In genomic region chr3:129486057-129487035, GRCh38 we compare ENCODE assay signal across 9 cellular contexts. TPM values are rescaled to one million over a fixed set of nuclear protein-coding genes. Genes with fewer than 3 reads are reported as not detected.
A peak's percentile ranks its signal among the peaks of the same experiment; 100 is the strongest.
DNase-seq lines count a peak whose midpoint lies in the region; ATAC-seq and TF ChIP-seq lines count a peak whose summit lies in the region.
"Had no signal": no experiment of that assay in that cellular context is flagged by ENCODE, and none has a peak within 500 bp of the region (broad histone marks: within the 10 kb centered on the region; RNA-seq: fewer than 3 reads in every experiment).

No MANE protein-coding gene starts in this region.

- intact Hi-C loops in PC-9 (cut with micrococcal nuclease; ENCODE audit: unreplicated experiment), result loop anchor here (5.0 kb wide), 1 partner anchor 621 kb away; no protein-coding TSS in a partner anchor
- intact Hi-C loops in gastrocnemius medialis (cut with DNase I; ENCODE audit: low total_unique reads), result no loop called here

- peak overlapping the region; percentile 88 for H3K4me2 ChIP-seq in PC-9

- DNase-seq in GM03348 (ENCODE audit: low spot score) (peak; percentile 72), PC-9 (peak in 1 of 2 experiments; percentile 74), fibroblast of peridontal ligament (ENCODE audit: extremely low read depth) (peak; percentile 89), gastrocnemius medialis (peak; percentile 59 to 60), NCI-H1092 treated with DMSO at 0.1 percent for 48 hours (lab: John Stamatoyannopoulos, UW) (no peak), SW 1271 (lab: John Stamatoyannopoulos, UW) (no peak)
- DNase-seq in activated effector memory CD4-positive, alpha-beta T cell treated with Interleukin-2 at 50 U/mL for 16 hours, result no peak
- DNase-seq: NCI-H774 had no signal

- POLR2A ChIA-PET in PC-9 (lab: Charles Lee; ENCODE audit: unreplicated experiment), result interaction anchor here (0.5 to 0.7 kb wide), 6 partner anchors 47 to 422 kb away, joined by 3 to 35 read pairs (median 4); partner anchors contain the start of gene MBD4

- no peaks in the 10 kb centered on the region for H3K9me3 ChIP-seq in PC-9 (ENCODE audit: insufficient read depth, low read depth)
- H3K9me3 ChIP-seq in gastrocnemius medialis, result no peaks in the 10 kb centered on the region

- H3K4me3 ChIP-seq in PC-9 (peak overlapping the region; percentile 46; the same call in 1 of the 2 replicates), gastrocnemius medialis (no peak overlapping the region)

- CTCF ChIA-PET in PC-9 (lab: Charles Lee), result interaction anchor here (1.0 to 1.4 kb wide), 4 partner anchors 86 to 141 kb away, joined by 3 to 7 read pairs (median 5); no protein-coding TSS in a partner anchor

- peak in 1 of 2 donors; percentile 13 for TF ChIP-seq POLR2A in gastrocnemius medialis (IDR thresholded peaks at IDR 0.05)

- no peaks in the 10 kb centered on the region for H3K9me2 ChIP-seq in PC-9 (ENCODE audit: insufficient read depth)

- in situ Hi-C loops in gastrocnemius medialis (cut with MboI; ENCODE audit: low sequenced_read_pairs in 4 of 4), result loop anchor here in 3 of 4 donors (25.0 kb wide), 2 partner anchors 351 to 451 kb away; no protein-coding TSS in a partner anchor

- no TSS peak for BruUV-seq in PC-9 (replicated peaks; lab: Mats Ljungman, UMichigan)

- peaks cover 30% of the 10 kb centered on the region for H3F3A ChIP-seq in PC-9 (ENCODE audit: insufficient read depth, low read depth)

- H3K36me3 ChIP-seq in PC-9 (ENCODE audit: low read depth) (no peaks in the 10 kb centered on the region), gastrocnemius medialis (no peaks in the 10 kb centered on the region)

- TF ChIP-seq CTCF in PC-9 (conservative IDR thresholded peaks at IDR 0.05) (no peak), gastrocnemius medialis (IDR thresholded peaks at IDR 0.05 in 4 of 5, conservative IDR thresholded peaks at IDR 0.05 in 1 of 5) (no peak)

- peak overlapping the region; percentile 93 for H3K27ac ChIP-seq in PC-9
- H3K27ac ChIP-seq in gastrocnemius medialis, result peak overlapping the region; percentile 60 to 84 (median 70)

- H3K27me3 ChIP-seq in PC-9 (ENCODE audit: insufficient read depth, low read depth) (no peaks in the 10 kb centered on the region), gastrocnemius medialis (no peaks in the 10 kb centered on the region)

- no peaks in the 10 kb centered on the region for H4K20me1 ChIP-seq in PC-9 (ENCODE audit: insufficient read depth)

- ATAC-seq in gastrocnemius medialis (peak; percentile 29 to 60), GM21723 (IDR thresholded peaks at IDR 0.05; ENCODE audit: unreplicated experiment) (no peak)

- H2AFZ ChIP-seq in PC-9, result 0 out of 2 replicates have a peak overlapping the region, but pooled peaks have one; percentile 3

- H3K4me1 ChIP-seq in PC-9 (replicated peaks; ENCODE audit: insufficient read depth) (peaks cover 48% of the 10 kb centered on the region), gastrocnemius medialis (peaks cover 40 to 47% of the 10 kb centered on the region in 2 donors)

- H3K79me2 ChIP-seq in PC-9 (ENCODE audit: low read depth), result no peaks in the 10 kb centered on the region

RNA-seq across cellular contexts. Expression of gene RHO, which starts 42.1 kb away (rescaled TPM):
- total RNA-seq in PC-9 (2021) (not detected in 2 replicates), gastrocnemius medialis (not detected)

RNA-seq across cellular contexts. Expression of gene IFT122, which starts 46.3 kb away (rescaled TPM):
- total RNA-seq in PC-9 (2021) (44.8 and 55.6 TPM in 2 replicates), gastrocnemius medialis (10 to 100 TPM in 1 of 4 donors, 1 to 10 TPM in 3; 4.6 to 16.4 (median 5.9) TPM)

RNA-seq across cellular contexts. Expression of gene MBD4, which starts 46.6 kb away (rescaled TPM):
- total RNA-seq in PC-9 (2021), result 48.6 and 49.4 TPM in 2 replicates
- total RNA-seq in gastrocnemius medialis, result 10 to 100 TPM; 15.4 to 18.1 (median 16.4) TPM

RNA-seq across cellular contexts. Expression of gene H1-8, which starts 56.6 kb away (rescaled TPM):
- total RNA-seq in PC-9 (2021) (not detected in 2 replicates), gastrocnemius medialis (not detected)

RNA-seq across cellular contexts. Expression of gene EFCAB12, which starts 57.9 kb away (rescaled TPM):
- 2.0 and 2.2 TPM in 2 replicates for total RNA-seq in PC-9 (2021)
- total RNA-seq in gastrocnemius medialis, result not detected

Comparison
In these comparisons a context has a peak if more than half of its experiments do, and no peak if none do; other contexts are left out.
1. DNase-seq: peak in GM03348 (single experiment), fibroblast of peridontal ligament (single experiment) and gastrocnemius medialis (2 of 2); none in activated effector memory CD4-positive, alpha-beta T cell treated with Interleukin-2 at 50 U/mL for 16 hours (single experiment), NCI-H1092 treated with DMSO at 0.1 percent for 48 hours (single experiment) and SW 1271 (0 of 2).